ENCODE assay signal across 11 cellular contexts in the genomic region with DNA sequence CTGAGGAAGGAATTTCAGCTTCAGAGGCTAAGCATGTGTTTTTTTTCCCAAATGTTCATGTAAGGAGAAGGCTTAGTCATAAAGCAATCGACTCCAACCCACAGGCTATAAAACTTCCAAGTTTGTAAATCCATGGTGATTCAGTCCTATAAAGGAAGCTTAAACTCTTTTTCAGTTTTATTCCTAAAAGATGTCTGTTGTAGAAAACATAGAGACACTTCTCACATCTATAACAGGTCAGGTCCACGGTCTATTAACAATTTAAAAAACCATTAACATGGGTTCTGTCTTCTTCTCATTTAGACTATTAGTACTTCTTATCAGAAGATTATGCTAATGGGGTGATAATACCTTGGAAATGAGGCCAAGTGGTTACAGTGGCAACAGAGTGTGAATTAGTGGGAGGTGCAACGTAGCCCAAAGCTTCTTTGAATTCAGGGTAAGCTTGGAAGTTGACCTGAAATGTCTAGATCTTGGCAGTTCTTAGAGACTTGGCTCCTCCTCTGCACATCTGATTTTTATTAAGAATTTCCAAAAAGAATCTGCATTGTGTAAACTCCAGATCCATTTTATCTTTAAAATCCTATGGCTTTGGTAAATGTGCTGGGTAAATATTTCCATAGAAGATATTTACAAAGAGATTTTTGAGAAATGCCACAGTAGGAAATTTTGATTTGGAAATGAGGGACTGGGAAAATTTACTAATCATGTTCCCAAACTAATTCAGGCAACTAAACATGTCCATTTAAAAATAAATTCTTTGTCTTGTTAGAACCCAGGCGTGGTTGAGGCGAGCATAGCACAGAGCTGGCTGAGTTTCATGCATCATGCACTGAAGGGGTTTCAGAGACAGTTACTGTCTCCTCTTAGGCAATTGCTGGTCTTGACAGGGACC.
DNase-seq lines count a peak whose midpoint lies in the region; ATAC-seq, FAIRE-seq and TF ChIP-seq lines count a peak whose summit lies in the region.
"Had no signal": no experiment of that assay in that cellular context is flagged by ENCODE, and none has a peak within 500 bp of the region (broad histone marks: within the 10 kb centered on the region; RNA-seq: fewer than 3 reads in every experiment).

No MANE protein-coding gene starts in this region.

- intact Hi-C loops in sciatic nerve (cut with DNase I): no loop called here

- DNase-seq in D721Med (ENCODE audit: insufficient read length, low spot score): peak; percentile 50
- DNase-seq in SJSA1 (ENCODE audit: low read depth in 1 of 2, low spot score in 2 of 2): peak in 1 of 2 experiments; percentile 54
- peak; percentile 81 to 85 for DNase-seq in fibroblast of lung (ENCODE audit: low read depth in 2 of 2)
- DNase-seq in sciatic nerve (ENCODE audit: low spot score): no peak
- no peak for DNase-seq in stimulated activated CD4-positive, alpha-beta T cell treated with anti-CD3 and anti-CD28 coated beads, Interleukin-1b, Interleukin-23, amount 100 ng/mL, for 48 hours
- DNase-seq in T1000 (lab: John Stamatoyannopoulos, UW): no peak
- DNase-seq in NAMALWA (ENCODE audit: low spot score): no peak
- DNase-seq: KBM-7; lower lobe of right lung; NK-92 treated with Interleukin-12 subunit alpha and Interleukin-12 subunit beta, amount 100 ng/mL, for 24 hours had no signal

- peak overlapping the region; percentile 79 for H3K4me2 ChIP-seq in fibroblast of lung (ENCODE audit: extremely low read depth, insufficient read depth, low read length)

- H3K4me3 ChIP-seq in SJSA1 (no peak overlapping the region), fibroblast of lung (replicated peaks in 1 of 4; ENCODE audit: control extremely low read depth in 1 of 4, insufficient read depth in 1 of 4, low read depth in 3 of 4, low read length in 4 of 4) (peak overlapping the region in 2 of 4 experiments; percentile 5 to 23)
- H3K4me3 ChIP-seq: lower lobe of right lung had no signal

- no peaks in the 10 kb centered on the region for H3K79me2 ChIP-seq in fibroblast of lung (ENCODE audit: control insufficient read depth, insufficient read depth, low read length)

- no peaks in the 10 kb centered on the region for H4K20me1 ChIP-seq in fibroblast of lung (ENCODE audit: control insufficient read depth, extremely low read depth, insufficient read depth, low read length)

- TF ChIP-seq CTCF in D721Med (IDR thresholded peaks at IDR 0.05; ENCODE audit: insufficient read depth, missing control alignments) (no peak), fibroblast of lung (conservative IDR thresholded peaks at IDR 0.05 in 1 of 2, IDR thresholded peaks at IDR 0.05 in 1 of 2; ENCODE audit: low read depth in 1 of 2, low read length in 2 of 2) (no peak)

- no peaks in the 10 kb centered on the region for H3K27me3 ChIP-seq in SJSA1 (replicated peaks)
- H3K27me3 ChIP-seq in fibroblast of lung (ENCODE audit: control insufficient read depth, insufficient read depth, low read length): no peaks in the 10 kb centered on the region

- no peak overlapping the region for H3K9ac ChIP-seq in fibroblast of lung (ENCODE audit: insufficient read depth, low read length)

- FAIRE-seq in D721Med (lab: Jason Lieb, UNC): peak; percentile 96

- no peak overlapping the region for H2AFZ ChIP-seq in fibroblast of lung (ENCODE audit: low read length)

- H3K36me3 ChIP-seq in SJSA1 (peaks cover 37% of the 10 kb centered on the region), fibroblast of lung (ENCODE audit: control insufficient read depth, insufficient read depth, low read length) (no peaks in the 10 kb centered on the region)

- peak; percentile 81 for ATAC-seq in sciatic nerve
- no peak for ATAC-seq in HG02973 (IDR thresholded peaks at IDR 0.05; ENCODE audit: unreplicated experiment)
- ATAC-seq: lower lobe of right lung had no signal

- H3K9me3 ChIP-seq in SJSA1 (replicated peaks): no peaks in the 10 kb centered on the region
- H3K9me3 ChIP-seq in fibroblast of lung (ENCODE audit: control insufficient read depth, insufficient read depth, low read depth, low read length): no peaks in the 10 kb centered on the region
- H3K9me3 ChIP-seq: lower lobe of right lung had no signal

- H3K4me1 ChIP-seq in SJSA1 (replicated peaks) (peaks cover 22% of the 10 kb centered on the region), fibroblast of lung (ENCODE audit: control insufficient read depth, extremely low read depth, insufficient read depth, low read length) (peaks cover 5% of the 10 kb centered on the region)
- H3K4me1 ChIP-seq: lower lobe of right lung had no signal

- H3K27ac ChIP-seq in SJSA1 (peak overlapping the region; percentile 62), fibroblast of lung (ENCODE audit: insufficient read depth, low read length) (peak overlapping the region; percentile 56)
- H3K27ac ChIP-seq: lower lobe of right lung had no signal

Comparison
In these comparisons a context has a peak if more than half of its experiments do, and no peak if none do; other contexts are left out.
1. DNase-seq: peak in D721Med (single experiment) and fibroblast of lung (2 of 2); none in sciatic nerve (single experiment), stimulated activated CD4-positive, alpha-beta T cell treated with anti-CD3 and anti-CD28 coated beads, Interleukin-1b, Interleukin-23, amount 100 ng/mL, for 48 hours (single experiment), T1000 (single experiment) and NAMALWA (single experiment).